In genomic region chr11:118909619-118910308, GRCh38 we compare ENCODE assay signal across 8 cellular contexts. TPM values are rescaled to one million over a fixed set of nuclear protein-coding genes. Genes with fewer than 3 reads are reported as not detected.
DNase-seq lines count a peak whose midpoint lies in the region; ATAC-seq, FAIRE-seq and TF ChIP-seq lines count a peak whose summit lies in the region.

No MANE protein-coding gene starts in this region.

- peak overlapping the region; percentile 86 for H3K9ac ChIP-seq in astrocyte (ENCODE audit: low read length)
- peak overlapping the region; percentile 76 for H3K9ac ChIP-seq in iPS-15b (ENCODE audit: low read depth, low read length)
- H3K9ac ChIP-seq in smooth muscle cell (ENCODE audit: low read depth), result peak overlapping the region; percentile 94

- H3K4me2 ChIP-seq in astrocyte (ENCODE audit: low read length) (peak overlapping the region; percentile 92), smooth muscle cell (peak overlapping the region; percentile 88)

- no peaks in the 10 kb centered on the region for H3K9me3 Mint-ChIP-seq in astrocyte (ENCODE audit: unreplicated experiment)

- H3K27me3 ChIP-seq in astrocyte (ENCODE audit: insufficient read depth, low read length), result no peaks in the 10 kb centered on the region
- no peaks in the 10 kb centered on the region for H3K27me3 ChIP-seq in iPS-15b (ENCODE audit: control insufficient read depth, insufficient read depth, low read length)
- H3K27me3 ChIP-seq in smooth muscle cell (ENCODE audit: low read depth), result no peaks in the 10 kb centered on the region

- peaks cover 36% of the 10 kb centered on the region for H4K20me1 ChIP-seq in astrocyte (ENCODE audit: insufficient read depth, low read length)
- peaks cover 41% of the 10 kb centered on the region for H4K20me1 ChIP-seq in smooth muscle cell (ENCODE audit: low read depth)

- DNase-seq in astrocyte (ENCODE audit: low read depth) (no peak), smooth muscle cell (lab: John Stamatoyannopoulos, UW; ENCODE audit: unreplicated experiment) (no peak), omental fat pad (ENCODE audit: low spot score) (no peak)
- no peak for DNase-seq in stimulated activated CD4-positive, alpha-beta T cell treated with anti-CD3 and anti-CD28 coated beads, Interleukin-4, amount 100 ng/mL, for 24 hours

- TF ChIP-seq CTCF in HEK293 (tag by site-specific recombination; IDR thresholded peaks at IDR 0.05), result no peak
- no peak for TF ChIP-seq CTCF in astrocyte (IDR thresholded peaks at IDR 0.05; ENCODE audit: insufficient read depth, low read depth, low read length)
- no peak for TF ChIP-seq CTCF in smooth muscle cell (IDR thresholded peaks at IDR 0.05; ENCODE audit: borderline replicate concordance, insufficient read depth, poor library complexity, severe bottlenecking)
- no peak for TF ChIP-seq CTCF in omental fat pad (IDR thresholded peaks at IDR 0.05)

- H2AFZ ChIP-seq in astrocyte (ENCODE audit: low read depth, low read length) (no peak overlapping the region), smooth muscle cell (ENCODE audit: low read depth) (no peak overlapping the region)

- H3K27ac Mint-ChIP-seq in astrocyte (ENCODE audit: unreplicated experiment), result peak overlapping the region; percentile 80

- H3K27ac ChIP-seq in HEK293 (ENCODE audit: extremely low read depth, low read depth, low read length) (peak overlapping the region; percentile 65; the same call in 1 of the 2 replicates), astrocyte (ENCODE audit: low read depth, low read length) (peak overlapping the region; percentile 98), smooth muscle cell (ENCODE audit: low read depth) (peak overlapping the region; percentile 100)

- H3K36me3 ChIP-seq in HEK293 (ENCODE audit: control insufficient read depth in 2 of 2, insufficient read depth in 1 of 2, low read length in 2 of 2), result peaks cover 0 to 23% of the 10 kb centered on the region in 2 experiments; a peak in 2 of 3 replicates
- peaks cover 13% of the 10 kb centered on the region for H3K36me3 ChIP-seq in astrocyte (ENCODE audit: insufficient read depth, low read length)
- peaks cover 23% of the 10 kb centered on the region for H3K36me3 ChIP-seq in iPS-15b (ENCODE audit: control insufficient read depth, insufficient read depth, low read length)
- no peaks in the 10 kb centered on the region for H3K36me3 ChIP-seq in smooth muscle cell (ENCODE audit: low read depth)

- H3K4me3 ChIP-seq in HEK293 (ENCODE audit: low read depth, low read length) (peak overlapping the region; percentile 9), astrocyte (ENCODE audit: insufficient read depth, low read depth, low read length) (peak overlapping the region; percentile 48), iPS-15b (ENCODE audit: low read depth, low read length) (peak overlapping the region; percentile 72), smooth muscle cell (peak overlapping the region; percentile 45)

- CTCF ChIA-PET in HEK293 (lab: Yijun Ruan, JAX), result interaction anchor here (0.7 to 6.9 kb wide), 7 partner anchors 19 to 125 kb away, joined by 3 to 196 read pairs (median 4); partner anchors contain the start of gene BCL9L

- peak overlapping the region; percentile 56 for H3K4me3 Mint-ChIP-seq in astrocyte (ENCODE audit: unreplicated experiment)

- H3F3A ChIP-seq in smooth muscle cell (ENCODE audit: low read depth), result peaks cover 25% of the 10 kb centered on the region

- no peak for FAIRE-seq in astrocyte (lab: Jason Lieb, UNC)

- no peaks in the 10 kb centered on the region for H3K9me3 ChIP-seq in HEK293 (ENCODE audit: control insufficient read depth, insufficient read depth, low read depth, low read length)
- no peaks in the 10 kb centered on the region for H3K9me3 ChIP-seq in astrocyte (ENCODE audit: insufficient read depth, low read depth, low read length)
- H3K9me3 ChIP-seq in iPS-15b (ENCODE audit: control insufficient read depth, insufficient read depth, low read length), result no peaks in the 10 kb centered on the region
- no peaks in the 10 kb centered on the region for H3K9me3 ChIP-seq in smooth muscle cell (replicated peaks; ENCODE audit: low read depth)

- H3K27me3 Mint-ChIP-seq in astrocyte (ENCODE audit: low read depth, unreplicated experiment), result no peaks in the 10 kb centered on the region

- POLR2A ChIA-PET in HEK293 (lab: Yijun Ruan, JAX), result interaction anchor here (0.8 to 6.3 kb wide), 8 partner anchors 15 to 185 kb away, joined by 3 to 96 read pairs (median 4); no protein-coding TSS in a partner anchor

- peaks cover 60% of the 10 kb centered on the region for H3K4me1 Mint-ChIP-seq in astrocyte (ENCODE audit: low read depth, unreplicated experiment)

- peaks cover 8% of the 10 kb centered on the region for H3K36me3 Mint-ChIP-seq in astrocyte (ENCODE audit: low read depth, unreplicated experiment)

- peaks cover 14% of the 10 kb centered on the region for H3K4me1 ChIP-seq in HEK293 (ENCODE audit: control insufficient read depth, insufficient read depth, low read length)
- H3K4me1 ChIP-seq in astrocyte (ENCODE audit: insufficient read depth, low read length), result peaks cover 72% of the 10 kb centered on the region
- H3K4me1 ChIP-seq in iPS-15b (ENCODE audit: control insufficient read depth, insufficient read depth, low read length), result peaks cover 26% of the 10 kb centered on the region
- H3K4me1 ChIP-seq in smooth muscle cell (ENCODE audit: low read depth), result peaks cover 67% of the 10 kb centered on the region

- H3K79me2 ChIP-seq in astrocyte (ENCODE audit: insufficient read depth, low read length) (peaks cover 77% of the 10 kb centered on the region), smooth muscle cell (ENCODE audit: low read depth) (peaks cover 63% of the 10 kb centered on the region)

- no peak for ATAC-seq in HG03439 (IDR thresholded peaks at IDR 0.05; ENCODE audit: unreplicated experiment)
- ATAC-seq in omental fat pad (ENCODE audit: low FRiP score), result no peak
- ATAC-seq in GM19395 (IDR thresholded peaks at IDR 0.05; ENCODE audit: unreplicated experiment), result no peak

- WGBS in smooth muscle cell (ENCODE audit: low lambda C conversion rate), result 10% methylated on average over 21 of the region's 21 CpGs

TF ChIP-seq in HEK293, 187 proteins besides CTCF, POLR2A, EP300 and RAD21 (continues in another document):
- TF ChIP-seq ZNF157 (tag by site-specific recombination; IDR thresholded peaks at IDR 0.05), result no peak
- no peak for TF ChIP-seq ZNF121 (tag by site-specific recombination; IDR thresholded peaks at IDR 0.05)
- no peak for TF ChIP-seq ZNF280C (tag by site-specific recombination; IDR thresholded peaks at IDR 0.05)
- TF ChIP-seq ZNF510 (tag by site-specific recombination; IDR thresholded peaks at IDR 0.05; ENCODE audit: insufficient replicate concordance), result no peak
- no peak for TF ChIP-seq OVOL3 (tag by site-specific recombination; IDR thresholded peaks at IDR 0.05)
- no peak for TF ChIP-seq ZNF112 (tag by site-specific recombination; IDR thresholded peaks at IDR 0.05)
- TF ChIP-seq ZNF600 (tag by site-specific recombination; IDR thresholded peaks at IDR 0.05), result no peak

RNA-seq across cellular contexts. Expression of gene BCL9L, which starts 16.0 kb away (rescaled TPM):
- total RNA-seq in astrocyte (128 and 138 TPM in 2 replicates), smooth muscle cell (10.5 and 10.8 TPM in 2 replicates), omental fat pad (10 to 100 TPM; 13.5 to 24.0 (median 17.3) TPM)
- 11.4 and 19.0 TPM in 2 replicates for polyA plus RNA-seq in smooth muscle cell

RNA-seq across cellular contexts. Expression of gene CXCR5, which starts 26.1 kb away (rescaled TPM):
- total RNA-seq in astrocyte, result 0.07 and 0.12 TPM in 2 replicates
- total RNA-seq in smooth muscle cell, result not detected in 2 replicates
- 1.6 TPM in 1 of 2 replicates, not detected in the other for polyA plus RNA-seq in smooth muscle cell
- under 1 TPM in 2 of 4 donors, not detected in 2; 0.09 to 0.12 TPM for total RNA-seq in omental fat pad

RNA-seq across cellular contexts. Expression of gene UPK2, which starts 46.3 kb away (rescaled TPM):
- total RNA-seq in astrocyte (0.43 TPM in 1 of 2 replicates, not detected in the other), smooth muscle cell (not detected in 2 replicates), omental fat pad (not detected)
- 1.4 and 2.5 TPM in 2 replicates for polyA plus RNA-seq in smooth muscle cell

Comparison
In these comparisons a context has a peak if more than half of its experiments do, and no peak if none do; other contexts are left out.
1. H3K4me3 ChIP-seq: peak in every context shown above with its lines; median percentile 72 in iPS-15b; 48 in astrocyte; 45 in smooth muscle cell; 9 in HEK293.